In the genomic region with DNA sequence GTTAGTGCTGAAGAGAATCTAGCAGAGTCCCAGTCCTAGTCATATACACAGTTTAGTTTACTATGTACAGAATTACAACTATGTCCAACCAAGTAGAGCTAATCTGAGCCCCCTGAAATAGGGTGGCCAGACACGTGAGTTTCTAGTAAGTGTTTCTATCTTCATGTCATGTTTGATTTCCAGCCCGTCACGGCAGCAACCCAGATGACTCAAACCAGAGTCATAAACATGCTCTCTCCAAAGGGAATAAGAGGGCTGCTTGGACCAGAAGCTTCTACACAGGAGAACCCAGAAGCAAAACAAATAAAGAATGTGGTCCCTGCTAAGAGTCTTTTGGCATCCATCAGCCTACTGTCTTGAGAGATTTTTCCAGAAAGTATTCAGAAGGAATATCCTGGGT, we compare ENCODE assay signal across 12 cellular contexts.
DNase-seq lines count a peak whose midpoint lies in the region; ATAC-seq, FAIRE-seq and TF ChIP-seq lines count a peak whose summit lies in the region.
"Had no signal": no experiment of that assay in that cellular context is flagged by ENCODE, and none has a peak within 500 bp of the region (broad histone marks: within the 10 kb centered on the region; RNA-seq: fewer than 3 reads in every experiment).

No MANE protein-coding gene starts in this region.

- dilution Hi-C loops in endothelial cell of umbilical vein (cut with MboI; ENCODE audit: extremely low pct_ligation_motif_present, low sequenced_read_pairs), result no loop called here

- POLR2A ChIA-PET in RWPE1 (lab: Yijun Ruan, JAX; ENCODE audit: low non-redundant PET), result no interaction called here
- POLR2A ChIA-PET in endothelial cell of umbilical vein (lab: Charles Lee), result no interaction called here

- ATAC-seq in GM21515 (IDR thresholded peaks at IDR 0.05; ENCODE audit: unreplicated experiment), result no peak
- ATAC-seq in omental fat pad (ENCODE audit: low FRiP score), result no peak
- ATAC-seq in HG03521 (IDR thresholded peaks at IDR 0.05; ENCODE audit: unreplicated experiment), result no peak
- ATAC-seq: stimulated activated naive CD8-positive, alpha-beta T cell treated with anti-CD3 and anti-CD28 coated beads, Interleukin-15, Interleukin-2, amounts not matched to agents 100 U/mL and 50 U/mL, for 24 hours had no signal

- H3K27me3 ChIP-seq in endothelial cell of umbilical vein (ENCODE audit: control insufficient read depth in 2 of 2, insufficient read depth in 2 of 2, low read length in 2 of 2) (no peaks in the 10 kb centered on the region), rectal smooth muscle tissue (ENCODE audit: control insufficient read depth, insufficient read depth, low read length) (no peaks in the 10 kb centered on the region), H9 (ENCODE audit: insufficient read depth, low read length) (no peaks in the 10 kb centered on the region)

- no peak overlapping the region for H4K8ac ChIP-seq in H9 (replicated peaks; ENCODE audit: insufficient read length, low read depth, low read length)

- H3K27ac Mint-ChIP-seq in H9, result no peak overlapping the region

- WGBS in H9 (ENCODE audit: extremely low coverage, insufficient read length, low lambda C conversion rate), result no CpG with 5 or more reads among the region's 3 CpGs

- H2AFZ ChIP-seq in endothelial cell of umbilical vein (ENCODE audit: low read depth, low read length) (no peak overlapping the region), H9 (ENCODE audit: low read length) (no peak overlapping the region)

- no peak overlapping the region for H2AK5ac ChIP-seq in H9 (ENCODE audit: insufficient read length, low read length)

- H3K4me1 ChIP-seq in endothelial cell of umbilical vein (ENCODE audit: control insufficient read depth, extremely low read depth, insufficient read depth, low read length) (peaks cover 13% of the 10 kb centered on the region), rectal smooth muscle tissue (ENCODE audit: control insufficient read depth, insufficient read depth, low read length) (peaks cover 22% of the 10 kb centered on the region), H9 (ENCODE audit: insufficient read depth, low read length) (peaks cover 2% of the 10 kb centered on the region; the same call in 1 of the 2 replicates)

- H2BK120ac ChIP-seq in H9 (ENCODE audit: low read depth, low read length, poor library complexity, severe bottlenecking), result no peak overlapping the region

- H3K4me1 Mint-ChIP-seq in H9, result peaks cover 15 to 17% of the 10 kb centered on the region in 2 experiments

- H3K9me3 ChIP-seq in endothelial cell of umbilical vein (replicated peaks; ENCODE audit: control insufficient read depth, insufficient read depth, low read length), result no peaks in the 10 kb centered on the region
- H3K9me3 ChIP-seq in H9 (ENCODE audit: control insufficient read depth, low read depth, low read length), result no peaks in the 10 kb centered on the region

- H3K23ac ChIP-seq in H9 (ENCODE audit: insufficient read length, low read depth, low read length), result no peak overlapping the region

- H3K36me3 ChIP-seq in endothelial cell of umbilical vein (ENCODE audit: control insufficient read depth in 2 of 2, extremely low read depth in 1 of 2, insufficient read depth in 2 of 2, low read length in 2 of 2) (no peaks in the 10 kb centered on the region), rectal smooth muscle tissue (ENCODE audit: control insufficient read depth, insufficient read depth, low read length) (no peaks in the 10 kb centered on the region)

- no peak overlapping the region for H4K91ac ChIP-seq in H9 (ENCODE audit: insufficient read length, low read depth, low read length)

- CTCF ChIA-PET in RWPE1 (lab: Yijun Ruan, JAX), result interaction anchor here (0.6 kb wide), 1 partner anchor 1366 kb away, joined by 3 read pairs; no protein-coding TSS in a partner anchor
- CTCF ChIA-PET in endothelial cell of umbilical vein (lab: Charles Lee), result interaction anchor here (0.6 to 1.5 kb wide), 3 partner anchors 25 to 67 kb away, joined by 3 to 5 read pairs (median 3); no protein-coding TSS in a partner anchor

- no peak overlapping the region for H3K18ac ChIP-seq in H9 (ENCODE audit: insufficient read length, low read depth, low read length)

- TF ChIP-seq CTCF in AG10803 (conservative IDR thresholded peaks at IDR 0.05; ENCODE audit: low read length), result no peak
- no peak for TF ChIP-seq CTCF in RWPE1 (conservative IDR thresholded peaks at IDR 0.05; ENCODE audit: low read depth)
- no peak for TF ChIP-seq CTCF in endothelial cell of umbilical vein (IDR thresholded peaks at IDR 0.05; ENCODE audit: extremely low read depth in 1 of 2, insufficient read depth in 1 of 2, low read depth in 1 of 2, low read length in 2 of 2)
- no peak for TF ChIP-seq CTCF in H9 (conservative IDR thresholded peaks at IDR 0.05)
- TF ChIP-seq CTCF in omental fat pad (IDR thresholded peaks at IDR 0.05), result no peak

- no peaks in the 10 kb centered on the region for H4K20me1 ChIP-seq in endothelial cell of umbilical vein (replicated peaks; ENCODE audit: control insufficient read depth, extremely low read depth, insufficient read depth, low read length)
- H4K20me1 ChIP-seq in H9 (ENCODE audit: control insufficient read depth, insufficient read depth, insufficient read length), result no peaks in the 10 kb centered on the region

- H2BK5ac ChIP-seq in H9 (ENCODE audit: insufficient read length, low read length), result no peak overlapping the region

- H2BK15ac ChIP-seq in H9 (ENCODE audit: low read depth, low read length), result no peak overlapping the region

- H3K14ac ChIP-seq in H9 (ENCODE audit: insufficient read depth, low read length), result no peak overlapping the region

- DNase-seq in AG10803 (ENCODE audit: low read depth) (peak; percentile 87), RWPE1 (ENCODE audit: low spot score) (peak; percentile 14), endothelial cell of umbilical vein (ENCODE audit: low read depth, low spot score) (no peak), H9 (no peak), omental fat pad (ENCODE audit: low spot score) (no peak)
- DNase-seq: NCI-H748 treated with DMSO at 0.1 percent for 48 hours; stimulated activated naive CD8-positive, alpha-beta T cell treated with anti-CD3 and anti-CD28 coated beads, Interleukin-15, Interleukin-2, amounts not matched to agents 100 U/mL and 50 U/mL, for 24 hours; T-helper 1 cell had no signal

- H3K4ac ChIP-seq in H9 (ENCODE audit: low read depth, low read length), result no peak overlapping the region

- BruUV-seq in endothelial cell of umbilical vein (replicated peaks; lab: Mats Ljungman, UMichigan), result no TSS peak

- no peaks in the 10 kb centered on the region for H3K27me3 Mint-ChIP-seq in H9 (ENCODE audit: low read depth)

- H3K79me1 ChIP-seq in H9 (ENCODE audit: insufficient read depth, low read depth, low read length, poor library complexity, severe bottlenecking), result no peaks in the 10 kb centered on the region

- H4K5ac ChIP-seq in H9 (ENCODE audit: insufficient read length, low read depth, low read length), result no peak overlapping the region

- H3K9me3 Mint-ChIP-seq in H9, result no peaks in the 10 kb centered on the region

- H3K36me3 Mint-ChIP-seq in H9 (ENCODE audit: insufficient read depth in 1 of 3, low read depth in 3 of 3), result no peaks in the 10 kb centered on the region

- H3K27ac ChIP-seq in RWPE1 (no peak overlapping the region), endothelial cell of umbilical vein (ENCODE audit: insufficient read depth, low read depth, low read length) (no peak overlapping the region), rectal smooth muscle tissue (ENCODE audit: low read depth, low read length) (peak overlapping the region; percentile 78), H9 (ENCODE audit: insufficient read length, low read depth, low read length) (no peak overlapping the region)

- no peak overlapping the region for H3K56ac ChIP-seq in H9 (ENCODE audit: insufficient read length, low read depth, low read length)

- no peak overlapping the region for H3T11ph ChIP-seq in H9 (ENCODE audit: low read length)

- H3K9ac ChIP-seq in endothelial cell of umbilical vein (replicated peaks; ENCODE audit: extremely low read depth, insufficient read depth, low read length) (no peak overlapping the region), rectal smooth muscle tissue (ENCODE audit: low read length) (no peak overlapping the region), H9 (ENCODE audit: extremely low read depth, insufficient read length, low read length) (no peak overlapping the region)

- H3K4me3 ChIP-seq in AG10803 (ENCODE audit: low read length) (no peak overlapping the region), endothelial cell of umbilical vein (replicated peaks in 1 of 3; ENCODE audit: insufficient read depth in 1 of 3, low read depth in 1 of 3, low read length in 3 of 3) (no peak overlapping the region), rectal smooth muscle tissue (ENCODE audit: low read length) (no peak overlapping the region)

- H3K23me2 ChIP-seq in H9 (ENCODE audit: insufficient read length, low read depth, low read length, poor library complexity, severe bottlenecking), result no peaks in the 10 kb centered on the region

- no peak overlapping the region for H3K4me2 ChIP-seq in endothelial cell of umbilical vein (ENCODE audit: insufficient read depth, low read length)
- no peak overlapping the region for H3K4me2 ChIP-seq in H9 (ENCODE audit: insufficient read depth, insufficient read length, low read length)

- no peak overlapping the region for H3K4me3 Mint-ChIP-seq in H9

- no peaks in the 10 kb centered on the region for H3K79me2 ChIP-seq in endothelial cell of umbilical vein (ENCODE audit: control insufficient read depth, insufficient read depth, low read length)
- H3K79me2 ChIP-seq in H9 (ENCODE audit: insufficient read depth, low read length), result no peaks in the 10 kb centered on the region

- H3K9me1 ChIP-seq in endothelial cell of umbilical vein (replicated peaks; ENCODE audit: control insufficient read depth, extremely low read depth, insufficient read depth, low read length), result no peaks in the 10 kb centered on the region

- intact Hi-C loops in endothelial cell of umbilical vein (cut with micrococcal nuclease), result no loop called here

- no peak overlapping the region for H2BK20ac ChIP-seq in H9 (ENCODE audit: low read depth, low read length, poor library complexity, severe bottlenecking)

- no peak for FAIRE-seq in endothelial cell of umbilical vein (lab: Jason Lieb, UNC)
- FAIRE-seq: GM12892 had no signal

- no peak overlapping the region for H2BK12ac ChIP-seq in H9 (ENCODE audit: insufficient read length, low read depth, low read length)

- TF ChIP-seq POLR2A in endothelial cell of umbilical vein (IDR thresholded peaks at IDR 0.05; ENCODE audit: low read depth, low read length), result no peak

TF ChIP-seq in endothelial cell of umbilical vein, 7 proteins besides CTCF, POLR2A, EP300 and RAD21:
- no peak for TF ChIP-seq MYC (IDR thresholded peaks at IDR 0.05; ENCODE audit: low read depth, low read length)
- peak; percentile 39 for TF ChIP-seq FOS (IDR thresholded peaks at IDR 0.05; ENCODE audit: borderline replicate concordance, insufficient read depth, low read length)

Comparison
In these comparisons a context has a peak if more than half of its experiments do, and no peak if none do; other contexts are left out.
1. DNase-seq: peak in AG10803 (single experiment) and RWPE1 (single experiment); none in endothelial cell of umbilical vein (single experiment), H9 (single experiment) and omental fat pad (single experiment).